2 cellular contexts compared by ENCODE assay signal in the genomic region with DNA sequence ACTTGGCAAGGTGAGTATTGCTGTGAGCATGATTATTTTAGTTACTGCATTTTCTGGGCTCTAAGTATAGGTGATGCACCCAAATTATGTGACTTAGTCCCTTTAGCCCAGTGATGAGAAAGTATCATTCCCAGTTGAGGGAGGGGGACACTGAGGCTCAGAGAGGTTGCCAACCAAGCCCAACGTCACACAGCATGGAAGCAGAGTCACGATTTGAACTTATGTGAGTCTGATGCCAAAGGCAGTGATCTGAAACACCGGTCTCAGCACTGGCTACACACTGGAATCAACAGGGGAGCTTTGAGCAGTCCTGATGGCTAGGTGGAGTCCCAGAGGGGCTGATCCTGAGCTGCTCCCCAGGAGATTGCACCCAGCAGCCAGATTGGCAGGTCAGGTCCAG.
A peak's percentile ranks its signal among the peaks of the same experiment; 100 is the strongest.
TF ChIP-seq lines count a peak whose summit lies in the region.

No MANE protein-coding gene starts in this region.

TF ChIP-seq in HepG2, 621 proteins besides CTCF, POLR2A, EP300 and RAD21:
- TF ChIP-seq ZNF768 (CRISPR knock-in tag; IDR thresholded peaks at IDR 0.05) (peak; percentile 43; the same call in 1 of the 2 replicates), DNMT3B (CRISPR knock-in tag; conservative IDR thresholded peaks at IDR 0.05) (no peak)

TF ChIP-seq in IMR-90, 13 proteins besides CTCF, POLR2A, EP300 and RAD21:
- TF ChIP-seq MAFK (IDR thresholded peaks at IDR 0.05; ENCODE audit: low read depth, low read length), result no peak
- no peak for TF ChIP-seq RCOR1 (IDR thresholded peaks at IDR 0.05; ENCODE audit: insufficient replicate concordance, low read length)
- TF ChIP-seq, protein P1, sequence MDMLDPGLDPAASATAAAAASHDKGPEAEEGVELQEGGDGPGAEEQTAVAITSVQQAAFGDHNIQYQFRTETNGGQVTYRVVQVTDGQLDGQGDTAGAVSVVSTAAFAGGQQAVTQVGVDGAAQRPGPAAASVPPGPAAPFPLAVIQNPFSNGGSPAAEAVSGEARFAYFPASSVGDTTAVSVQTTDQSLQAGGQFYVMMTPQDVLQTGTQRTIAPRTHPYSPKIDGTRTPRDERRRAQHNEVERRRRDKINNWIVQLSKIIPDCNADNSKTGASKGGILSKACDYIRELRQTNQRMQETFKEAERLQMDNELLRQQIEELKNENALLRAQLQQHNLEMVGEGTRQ (IDR thresholded peaks at IDR 0.05; ENCODE audit: low read depth, low read length), result no peak
- no peak for TF ChIP-seq CEBPB (IDR thresholded peaks at IDR 0.05; ENCODE audit: low read depth, low read length)
- TF ChIP-seq RFX5 (IDR thresholded peaks at IDR 0.05; ENCODE audit: low read depth, low read length), result no peak
